Comparison of ENCODE assay signal across 12 cellular contexts in genomic region chr16:88688013-88688778, GRCh38. TPM values are rescaled to one million over a fixed set of nuclear protein-coding genes. Genes with fewer than 3 reads are reported as not detected.
A peak's percentile ranks its signal among the peaks of the same experiment; 100 is the strongest.
DNase-seq lines count a peak whose midpoint lies in the region; ATAC-seq lines count a peak whose summit lies in the region.
"Had no signal": no experiment of that assay in that cellular context is flagged by ENCODE, and none has a peak within 500 bp of the region (broad histone marks: within the 10 kb centered on the region; RNA-seq: fewer than 3 reads in every experiment).

No MANE protein-coding gene starts in this region.

- CTCF ChIA-PET in activated CD4-positive, alpha-beta T cell treated with anti-CD3 and anti-CD28 coated beads, Interleukin-2, amount 10 ng/mL, durations not matched to agents 7 days and 5 days (lab: Charles Lee), result interaction anchor here (0.6 to 1.6 kb wide), 4 partner anchors 13 to 553 kb away, joined by 3 to 11 read pairs (median 3); no protein-coding TSS in a partner anchor

- no peaks in the 10 kb centered on the region for H3K9me3 Mint-ChIP-seq in activated CD4-positive, alpha-beta T cell treated with anti-CD3 and anti-CD28 coated beads, Interleukin-2, amount 10 ng/mL, durations not matched to agents 7 days and 5 days
- H3K9me3 Mint-ChIP-seq in activated CD4-positive, alpha-beta T cell treated with anti-CD3 and anti-CD28 coated beads, Interleukin-2, amount 10 ng/mL, durations not matched to agents 24 days and 14 days, result no peaks in the 10 kb centered on the region
- no peaks in the 10 kb centered on the region for H3K9me3 Mint-ChIP-seq in stimulated activated naive B cell treated with anti-CD40 and anti-IgM and Interleukin-4, amounts not matched to agents 10 μg/mL and 1 μg/mL and 100 μg/mL, for 72 hours
- H3K9me3 Mint-ChIP-seq: activated naive CD4-positive, alpha-beta T cell treated with anti-CD3 and anti-CD28 coated beads, Interleukin-2, amount 50 U/mL, for 24 hours had no signal

- peak overlapping the region; percentile 31 for H3K27ac Mint-ChIP-seq in activated CD4-positive, alpha-beta T cell treated with anti-CD3 and anti-CD28 coated beads, Interleukin-2, amount 10 ng/mL, durations not matched to agents 7 days and 5 days
- H3K27ac Mint-ChIP-seq in activated CD4-positive, alpha-beta T cell treated with anti-CD3 and anti-CD28 coated beads, Interleukin-2, amount 10 ng/mL, durations not matched to agents 24 days and 14 days, result no peak overlapping the region
- peak overlapping the region; percentile 31 for H3K27ac Mint-ChIP-seq in stimulated activated naive B cell treated with anti-CD40 and anti-IgM and Interleukin-4, amounts not matched to agents 10 μg/mL and 1 μg/mL and 100 μg/mL, for 72 hours

- intact Hi-C loops in activated CD4-positive, alpha-beta T cell treated with anti-CD3 and anti-CD28 coated beads, Interleukin-2, amount 10 ng/mL, durations not matched to agents 24 days and 14 days (cut with micrococcal nuclease), result no loop called here

- no peak for ATAC-seq in stimulated activated naive B cell treated with anti-CD40 and anti-IgM and Interleukin-4, amounts not matched to agents 10 μg/mL and 1 μg/mL and 100 μg/mL, for 72 hours (replicated peaks)
- ATAC-seq in HG03280 (IDR thresholded peaks at IDR 0.05; ENCODE audit: unreplicated experiment), result no peak

- no peaks in the 10 kb centered on the region for H3K27me3 Mint-ChIP-seq in activated CD4-positive, alpha-beta T cell treated with anti-CD3 and anti-CD28 coated beads, Interleukin-2, amount 10 ng/mL, durations not matched to agents 7 days and 5 days
- no peaks in the 10 kb centered on the region for H3K27me3 Mint-ChIP-seq in activated CD4-positive, alpha-beta T cell treated with anti-CD3 and anti-CD28 coated beads, Interleukin-2, amount 10 ng/mL, durations not matched to agents 24 days and 14 days
- no peaks in the 10 kb centered on the region for H3K27me3 Mint-ChIP-seq in stimulated activated naive B cell treated with anti-CD40 and anti-IgM and Interleukin-4, amounts not matched to agents 10 μg/mL and 1 μg/mL and 100 μg/mL, for 72 hours
- H3K27me3 Mint-ChIP-seq: activated naive CD4-positive, alpha-beta T cell treated with anti-CD3 and anti-CD28 coated beads, Interleukin-2, amount 50 U/mL, for 24 hours had no signal

- no peak for DNase-seq in activated CD4-positive, alpha-beta T cell treated with anti-CD3 and anti-CD28 coated beads, Interleukin-2, amount 10 ng/mL, durations not matched to agents 7 days and 5 days
- no peak for DNase-seq in activated CD4-positive, alpha-beta T cell treated with anti-CD3 and anti-CD28 coated beads, Interleukin-2, amount 10 ng/mL, durations not matched to agents 24 days and 14 days
- peak; percentile 72 for DNase-seq in NCI-H510A (lab: John Stamatoyannopoulos, UW)
- DNase-seq in iPS-NIHi11 (ENCODE audit: low spot score), result peak; percentile 69
- DNase-seq in stimulated activated naive B cell treated with anti-CD40 and anti-IgM and Interleukin-4, amounts not matched to agents 10 μg/mL and 1 μg/mL and 100 μg/mL, for 72 hours, result no peak
- DNase-seq in activated CD4-positive, alpha-beta T cell treated with anti-CD3 and anti-CD28 coated beads for 48 hours, result no peak
- DNase-seq in glomerular visceral epithelial cell (ENCODE audit: extremely low spot score), result no peak
- DNase-seq: activated CD4-positive, CD25-positive, alpha-beta regulatory T cell; effector memory CD4-positive, alpha-beta T cell had no signal

- no peak overlapping the region for H3K4me3 Mint-ChIP-seq in activated CD4-positive, alpha-beta T cell treated with anti-CD3 and anti-CD28 coated beads, Interleukin-2, amount 10 ng/mL, durations not matched to agents 7 days and 5 days
- H3K4me3 Mint-ChIP-seq in activated CD4-positive, alpha-beta T cell treated with anti-CD3 and anti-CD28 coated beads, Interleukin-2, amount 10 ng/mL, durations not matched to agents 24 days and 14 days, result no peak overlapping the region
- no peak overlapping the region for H3K4me3 Mint-ChIP-seq in stimulated activated naive B cell treated with anti-CD40 and anti-IgM and Interleukin-4, amounts not matched to agents 10 μg/mL and 1 μg/mL and 100 μg/mL, for 72 hours
- H3K4me3 Mint-ChIP-seq: activated naive CD4-positive, alpha-beta T cell treated with anti-CD3 and anti-CD28 coated beads, Interleukin-2, amount 50 U/mL, for 24 hours had no signal

- H3K4me1 Mint-ChIP-seq in activated CD4-positive, alpha-beta T cell treated with anti-CD3 and anti-CD28 coated beads, Interleukin-2, amount 10 ng/mL, durations not matched to agents 7 days and 5 days, result peaks cover 77% of the 10 kb centered on the region
- H3K4me1 Mint-ChIP-seq in activated CD4-positive, alpha-beta T cell treated with anti-CD3 and anti-CD28 coated beads, Interleukin-2, amount 10 ng/mL, durations not matched to agents 24 days and 14 days, result peaks cover 44% of the 10 kb centered on the region
- peaks cover 19 to 73% of the 10 kb centered on the region in 2 donors for H3K4me1 Mint-ChIP-seq in stimulated activated naive B cell treated with anti-CD40 and anti-IgM and Interleukin-4, amounts not matched to agents 10 μg/mL and 1 μg/mL and 100 μg/mL, for 72 hours

- H3K36me3 Mint-ChIP-seq in activated CD4-positive, alpha-beta T cell treated with anti-CD3 and anti-CD28 coated beads, Interleukin-2, amount 10 ng/mL, durations not matched to agents 7 days and 5 days (ENCODE audit: low read depth), result peaks cover 13% of the 10 kb centered on the region
- peaks cover 3% of the 10 kb centered on the region for H3K36me3 Mint-ChIP-seq in activated CD4-positive, alpha-beta T cell treated with anti-CD3 and anti-CD28 coated beads, Interleukin-2, amount 10 ng/mL, durations not matched to agents 24 days and 14 days (ENCODE audit: low read depth)
- peaks cover 0 to 1% of the 10 kb centered on the region in 2 donors for H3K36me3 Mint-ChIP-seq in stimulated activated naive B cell treated with anti-CD40 and anti-IgM and Interleukin-4, amounts not matched to agents 10 μg/mL and 1 μg/mL and 100 μg/mL, for 72 hours
- H3K36me3 Mint-ChIP-seq: activated naive CD4-positive, alpha-beta T cell treated with anti-CD3 and anti-CD28 coated beads, Interleukin-2, amount 50 U/mL, for 24 hours had no signal

- POLR2A ChIA-PET in activated CD4-positive, alpha-beta T cell treated with anti-CD3 and anti-CD28 coated beads, Interleukin-2, amount 10 ng/mL, durations not matched to agents 7 days and 5 days (lab: Charles Lee), result interaction anchor here (1.5 kb wide), 1 partner anchor 12 kb away, joined by 5 read pairs; no protein-coding TSS in a partner anchor

RNA-seq across cellular contexts. Expression of gene SNAI3, which starts 1.9 kb away (rescaled TPM):
- 10 to 100 TPM; 21.0 to 24.2 TPM for total RNA-seq in activated CD4-positive, alpha-beta T cell treated with anti-CD3 and anti-CD28 coated beads, Interleukin-2, amount 10 ng/mL, durations not matched to agents 7 days and 5 days
- 3.0 and 3.3 TPM in 2 replicates for total RNA-seq in activated CD4-positive, alpha-beta T cell treated with anti-CD3 and anti-CD28 coated beads, Interleukin-2, amount 10 ng/mL, durations not matched to agents 24 days and 14 days
- total RNA-seq: NCI-H460 had no signal

RNA-seq across cellular contexts. Expression of gene RNF166, which starts 18.0 kb away (rescaled TPM):
- 100 to 1,000 TPM; 214 to 234 TPM for total RNA-seq in activated CD4-positive, alpha-beta T cell treated with anti-CD3 and anti-CD28 coated beads, Interleukin-2, amount 10 ng/mL, durations not matched to agents 7 days and 5 days
- total RNA-seq in activated CD4-positive, alpha-beta T cell treated with anti-CD3 and anti-CD28 coated beads, Interleukin-2, amount 10 ng/mL, durations not matched to agents 24 days and 14 days, result 47.3 and 49.7 TPM in 2 replicates

RNA-seq across cellular contexts. Expression of gene CTU2, which starts 18.1 kb away (rescaled TPM):
- 10 to 100 TPM; 20.5 to 27.2 TPM for total RNA-seq in activated CD4-positive, alpha-beta T cell treated with anti-CD3 and anti-CD28 coated beads, Interleukin-2, amount 10 ng/mL, durations not matched to agents 7 days and 5 days
- total RNA-seq in activated CD4-positive, alpha-beta T cell treated with anti-CD3 and anti-CD28 coated beads, Interleukin-2, amount 10 ng/mL, durations not matched to agents 24 days and 14 days, result 68.8 and 69.9 TPM in 2 replicates

RNA-seq across cellular contexts. Expression of gene MVD, which starts 25.3 kb away (rescaled TPM):
- total RNA-seq in activated CD4-positive, alpha-beta T cell treated with anti-CD3 and anti-CD28 coated beads, Interleukin-2, amount 10 ng/mL, durations not matched to agents 7 days and 5 days, result 10 to 100 TPM; 65.3 to 72.3 TPM
- total RNA-seq in activated CD4-positive, alpha-beta T cell treated with anti-CD3 and anti-CD28 coated beads, Interleukin-2, amount 10 ng/mL, durations not matched to agents 24 days and 14 days, result 95.7 and 102 TPM in 2 replicates

RNA-seq across cellular contexts. Expression of gene CYBA, which starts 37.3 kb away (rescaled TPM):
- total RNA-seq in activated CD4-positive, alpha-beta T cell treated with anti-CD3 and anti-CD28 coated beads, Interleukin-2, amount 10 ng/mL, durations not matched to agents 7 days and 5 days, result 100 to 1,000 TPM; 486 to 586 TPM
- total RNA-seq in activated CD4-positive, alpha-beta T cell treated with anti-CD3 and anti-CD28 coated beads, Interleukin-2, amount 10 ng/mL, durations not matched to agents 24 days and 14 days, result 222 and 228 TPM in 2 replicates

Comparison
In these comparisons a context has a peak if more than half of its experiments do, and no peak if none do; other contexts are left out.
1. DNase-seq: peak in NCI-H510A (single experiment) and iPS-NIHi11 (single experiment); none in activated CD4-positive, alpha-beta T cell treated with anti-CD3 and anti-CD28 coated beads, Interleukin-2, amount 10 ng/mL, durations not matched to agents 7 days and 5 days (single experiment), activated CD4-positive, alpha-beta T cell treated with anti-CD3 and anti-CD28 coated beads, Interleukin-2, amount 10 ng/mL, durations not matched to agents 24 days and 14 days (single experiment), stimulated activated naive B cell treated with anti-CD40 and anti-IgM and Interleukin-4, amounts not matched to agents 10 μg/mL and 1 μg/mL and 100 μg/mL, for 72 hours (single experiment), activated CD4-positive, alpha-beta T cell treated with anti-CD3 and anti-CD28 coated beads for 48 hours (single experiment) and glomerular visceral epithelial cell (single experiment).